16 cellular contexts compared by ENCODE assay signal in genomic region chr4:23697001-23697528, GRCh38.
A peak's percentile ranks its signal among the peaks of the same experiment; 100 is the strongest.
DNase-seq lines count a peak whose midpoint lies in the region; TF ChIP-seq lines count a peak whose summit lies in the region.
"Had no signal": no experiment of that assay in that cellular context is flagged by ENCODE, and none has a peak within 500 bp of the region (broad histone marks: within the 10 kb centered on the region; RNA-seq: fewer than 3 reads in every experiment).

No MANE protein-coding gene starts in this region.

- H2BK120ac ChIP-seq in mesendoderm (ENCODE audit: low read depth, low read length): peak overlapping the region; percentile 24
- no peak overlapping the region for H2BK120ac ChIP-seq in trophoblast cell (ENCODE audit: insufficient read depth, low read length, poor library complexity)

- H4K12ac ChIP-seq in trophoblast cell (ENCODE audit: low read depth, low read length): no peak overlapping the region

- H4K8ac ChIP-seq in mesendoderm (ENCODE audit: low read depth, low read length) (no peak overlapping the region), trophoblast cell (ENCODE audit: low read depth, low read length) (no peak overlapping the region)

- no peaks in the 10 kb centered on the region for H3K79me1 ChIP-seq in mesendoderm (ENCODE audit: low read length)
- H3K79me1 ChIP-seq in trophoblast cell (ENCODE audit: low read length): no peaks in the 10 kb centered on the region

- no peak overlapping the region for H3K4me2 ChIP-seq in mesendoderm (ENCODE audit: low read length)
- H3K4me2 ChIP-seq in trophoblast cell (ENCODE audit: low read length): no peak overlapping the region
- H3K4me2 ChIP-seq: A549 had no signal

- H3K23ac ChIP-seq in mesendoderm (ENCODE audit: low read length) (no peak overlapping the region), trophoblast cell (ENCODE audit: low read length) (no peak overlapping the region)

- H2BK12ac ChIP-seq in trophoblast cell (ENCODE audit: low read length): no peak overlapping the region

- H4K5ac ChIP-seq in mesendoderm (ENCODE audit: low read length): no peak overlapping the region

- H3K79me2 ChIP-seq in mesendoderm (ENCODE audit: control insufficient read depth, insufficient read depth, low read length) (no peaks in the 10 kb centered on the region), trophoblast cell (ENCODE audit: control insufficient read depth, insufficient read depth, low read length, poor library complexity) (no peaks in the 10 kb centered on the region)

- POLR2A ChIA-PET in GM10248 (lab: Yijun Ruan, JAX) (no interaction called here), HEK293T (lab: Yijun Ruan, JAX) (no interaction called here)

- H2AFZ ChIP-seq in trophoblast cell (ENCODE audit: insufficient read depth, low read length, poor library complexity): no peak overlapping the region
- H2AFZ ChIP-seq: GM23248 had no signal

- no peaks in the 10 kb centered on the region for H3K36me3 ChIP-seq in WERI-Rb-1
- H3K36me3 ChIP-seq in mesendoderm (ENCODE audit: control insufficient read depth, insufficient read depth, low read length): no peaks in the 10 kb centered on the region
- no peaks in the 10 kb centered on the region for H3K36me3 ChIP-seq in trophoblast cell (ENCODE audit: control insufficient read depth in 1 of 2, insufficient read depth in 2 of 2, low read length in 2 of 2)
- H3K36me3 ChIP-seq: BE2C had no signal

- no peaks in the 10 kb centered on the region for H3K4me1 ChIP-seq in mesendoderm (ENCODE audit: control insufficient read depth, low read depth, low read length)
- H3K4me1 ChIP-seq in trophoblast cell (ENCODE audit: control insufficient read depth in 1 of 2, insufficient read depth in 2 of 2, low read length in 2 of 2): no peaks in the 10 kb centered on the region
- H3K4me1 ChIP-seq: A549, BE2C had no signal

- H3K9me3 ChIP-seq in WERI-Rb-1 (ENCODE audit: severe bottlenecking): no peaks in the 10 kb centered on the region
- H3K9me3 ChIP-seq in trophoblast cell (ENCODE audit: insufficient read depth, low read depth, low read length): no peaks in the 10 kb centered on the region
- H3K9me3 ChIP-seq: A549, BE2C had no signal

- no peak overlapping the region for H4K91ac ChIP-seq in trophoblast cell (ENCODE audit: low read depth, low read length)

- H3K18ac ChIP-seq in mesendoderm (ENCODE audit: low read length) (peak overlapping the region; percentile 9), trophoblast cell (ENCODE audit: low read length) (no peak overlapping the region)

- H3K4me3 ChIP-seq in WERI-Rb-1 (ENCODE audit: low read depth, low read length) (no peak overlapping the region), mesendoderm (ENCODE audit: low read length) (no peak overlapping the region), trophoblast cell (ENCODE audit: low read depth, low read length) (no peak overlapping the region)
- H3K4me3 ChIP-seq: A549, GM23248 had no signal

- H2BK5ac ChIP-seq in mesendoderm (ENCODE audit: low read length) (no peak overlapping the region), trophoblast cell (ENCODE audit: low read depth, low read length, poor library complexity) (no peak overlapping the region)

- TF ChIP-seq CTCF in WERI-Rb-1 (IDR thresholded peaks at IDR 0.05; ENCODE audit: low read depth, low read length): no peak
- no peak for TF ChIP-seq CTCF in GM10248 (IDR thresholded peaks at IDR 0.05; ENCODE audit: control extremely low read depth, extremely low read depth, low read depth, missing control alignments)

- H3K27me3 ChIP-seq in WERI-Rb-1 (ENCODE audit: insufficient read depth, low read depth, severe bottlenecking): no peaks in the 10 kb centered on the region
- H3K27me3 ChIP-seq in mesendoderm (ENCODE audit: insufficient read depth, low read length, poor library complexity): no peaks in the 10 kb centered on the region
- H3K27me3 ChIP-seq in trophoblast cell (ENCODE audit: insufficient read depth, low read length): no peaks in the 10 kb centered on the region
- H3K27me3 ChIP-seq: BE2C had no signal

- no peak overlapping the region for H2BK15ac ChIP-seq in mesendoderm (replicated peaks; ENCODE audit: low read depth)

- WGBS in mesendoderm (ENCODE audit: extremely low coverage, insufficient coverage, low lambda C conversion rate): no CpG with 5 or more reads among the region's 1 CpG
- WGBS in trophoblast cell (ENCODE audit: extremely low coverage, insufficient coverage, insufficient read length): no CpG with 5 or more reads among the region's 1 CpG

- H3K4ac ChIP-seq in mesendoderm (ENCODE audit: low read depth, low read length): no peak overlapping the region
- H3K4ac ChIP-seq in trophoblast cell (ENCODE audit: low read depth, low read length): no peak overlapping the region

- CTCF ChIA-PET in GM10248 (lab: Yijun Ruan, JAX): interaction anchor here (1.2 kb wide), 2 partner anchors 17 to 38 kb away, joined by 3 read pairs; no protein-coding TSS in a partner anchor
- CTCF ChIA-PET in HEK293T (lab: Yijun Ruan, JAX): no interaction called here

- H2AK5ac ChIP-seq in mesendoderm (ENCODE audit: low read length) (no peak overlapping the region), trophoblast cell (ENCODE audit: low read length) (no peak overlapping the region)

- H3K56ac ChIP-seq in mesendoderm (ENCODE audit: low read length): no peak overlapping the region

- DNase-seq in NCI-H82 (lab: John Stamatoyannopoulos, UW) (peak; percentile 94), WERI-Rb-1 (peak; percentile 70), mesendoderm (peak; percentile 65), trophoblast cell (no peak), GM10248 (ENCODE audit: extremely low spot score) (no peak), HEK293T (ENCODE audit: extremely low spot score) (no peak)
- DNase-seq in activated CD4-positive, alpha-beta T cell treated with anti-CD3 and anti-CD28 coated beads, Interleukin-2, amount 50 U/mL, for 1 hour: no peak
- DNase-seq: BE2C; CD8-positive, alpha-beta T cell; COR-L47; DMS53; GF-D8; GM23248; H7 had no signal

- no peak overlapping the region for H3K14ac ChIP-seq in trophoblast cell (ENCODE audit: low read length)

- no peak overlapping the region for H3K9ac ChIP-seq in mesendoderm (ENCODE audit: low read length)
- H3K9ac ChIP-seq in trophoblast cell (ENCODE audit: low read length): no peak overlapping the region
- H3K9ac ChIP-seq: GM23248 had no signal

- H3K27ac ChIP-seq in WERI-Rb-1: peak overlapping the region; percentile 47
- H3K27ac ChIP-seq in mesendoderm (ENCODE audit: low read depth, low read length): no peak overlapping the region
- H3K27ac ChIP-seq in trophoblast cell (ENCODE audit: low read depth, low read length): no peak overlapping the region
- H3K27ac ChIP-seq: A549, C4-2B, GM23248 had no signal

TF ChIP-seq in HEK293T, 16 proteins besides CTCF, POLR2A, EP300 and RAD21:
- TF ChIP-seq SP1 (IDR thresholded peaks at IDR 0.05) (no peak), ELF4 (IDR thresholded peaks at IDR 0.05) (no peak), TARDBP (IDR thresholded peaks at IDR 0.05) (no peak), FOXK2 (IDR thresholded peaks at IDR 0.05) (no peak), FOXM1 (IDR thresholded peaks at IDR 0.05; ENCODE audit: borderline replicate concordance) (no peak), CTBP1 (IDR thresholded peaks at IDR 0.05; ENCODE audit: borderline replicate concordance) (no peak), SUZ12 (IDR thresholded peaks at IDR 0.05) (no peak), FOXA1 (IDR thresholded peaks at IDR 0.05) (no peak), PKNOX1 (IDR thresholded peaks at IDR 0.05) (no peak), NFRKB (IDR thresholded peaks at IDR 0.05) (no peak), BHLHE40 (IDR thresholded peaks at IDR 0.05; ENCODE audit: borderline replicate concordance) (no peak), HDGF (IDR thresholded peaks at IDR 0.05; ENCODE audit: borderline replicate concordance) (no peak), LEF1 (IDR thresholded peaks at IDR 0.05; ENCODE audit: borderline replicate concordance) (no peak), ARNT (IDR thresholded peaks at IDR 0.05) (no peak), L3MBTL2 (conservative IDR thresholded peaks at IDR 0.05) (no peak)
TF ChIP-seq in HEK293T: peak in this region for 0.

Comparison
In these comparisons a context has a peak if more than half of its experiments do, and no peak if none do; other contexts are left out.
1. DNase-seq: peak in NCI-H82 (single experiment), WERI-Rb-1 (single experiment) and mesendoderm (single experiment); none in trophoblast cell (0 of 2), activated CD4-positive, alpha-beta T cell treated with anti-CD3 and anti-CD28 coated beads, Interleukin-2, amount 50 U/mL, for 1 hour (single experiment), GM10248 (single experiment) and HEK293T (single experiment).